In genomic region chr15:32636908-32637567, GRCh38 we compare ENCODE assay signal across 1 cellular context.
TF ChIP-seq lines count a peak whose summit lies in the region.

No MANE protein-coding gene starts in this region.

TF ChIP-seq in HepG2, 621 proteins besides CTCF, POLR2A, EP300 and RAD21:
- TF ChIP-seq AKNA (CRISPR knock-in tag; IDR thresholded peaks at IDR 0.05; ENCODE audit: borderline replicate concordance) (no peak), IRF1 (CRISPR knock-in tag; IDR thresholded peaks at IDR 0.05; ENCODE audit: low read depth) (no peak), THAP7 (CRISPR knock-in tag; IDR thresholded peaks at IDR 0.05) (no peak), KDM2A (CRISPR knock-in tag; IDR thresholded peaks at IDR 0.05; ENCODE audit: borderline replicate concordance, low read depth) (no peak), RCOR2 (CRISPR knock-in tag; IDR thresholded peaks at IDR 0.05) (no peak), ATF7-NPFF (CRISPR knock-in tag; IDR thresholded peaks at IDR 0.05; ENCODE audit: low read depth) (no peak), FIP1L1 (IDR thresholded peaks at IDR 0.05; ENCODE audit: borderline replicate concordance, insufficient read depth, low read depth, low read length) (no peak), ZNF607 (CRISPR knock-in tag; IDR thresholded peaks at IDR 0.05; ENCODE audit: borderline replicate concordance) (no peak), ZNF382 (CRISPR knock-in tag; IDR thresholded peaks at IDR 0.05; ENCODE audit: borderline replicate concordance) (no peak), ZNF746 (CRISPR knock-in tag; IDR thresholded peaks at IDR 0.05) (no peak), PBX3 (CRISPR knock-in tag; IDR thresholded peaks at IDR 0.05; ENCODE audit: borderline replicate concordance) (no peak), ZNF550 (CRISPR knock-in tag; IDR thresholded peaks at IDR 0.05; ENCODE audit: borderline replicate concordance) (no peak), U2AF2 (IDR thresholded peaks at IDR 0.05; ENCODE audit: low read depth, low read length) (no peak), HNRNPL (IDR thresholded peaks at IDR 0.05; ENCODE audit: low read depth, low read length) (no peak), PTBP1 (IDR thresholded peaks at IDR 0.05; ENCODE audit: low read depth, low read length, poor library complexity, severe bottlenecking) (no peak), GABPB1 (CRISPR knock-in tag; IDR thresholded peaks at IDR 0.05) (no peak)
- TF ChIP-seq, protein P1, sequence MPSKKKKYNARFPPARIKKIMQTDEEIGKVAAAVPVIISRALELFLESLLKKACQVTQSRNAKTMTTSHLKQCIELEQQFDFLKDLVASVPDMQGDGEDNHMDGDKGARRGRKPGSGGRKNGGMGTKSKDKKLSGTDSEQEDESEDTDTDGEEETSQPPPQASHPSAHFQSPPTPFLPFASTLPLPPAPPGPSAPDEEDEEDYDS (CRISPR knock-in tag; IDR thresholded peaks at IDR 0.05), result no peak
- TF ChIP-seq, protein P2, sequence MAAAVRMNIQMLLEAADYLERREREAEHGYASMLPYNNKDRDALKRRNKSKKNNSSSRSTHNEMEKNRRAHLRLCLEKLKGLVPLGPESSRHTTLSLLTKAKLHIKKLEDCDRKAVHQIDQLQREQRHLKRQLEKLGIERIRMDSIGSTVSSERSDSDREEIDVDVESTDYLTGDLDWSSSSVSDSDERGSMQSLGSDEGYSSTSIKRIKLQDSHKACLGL (CRISPR knock-in tag; IDR thresholded peaks at IDR 0.05), result no peak
- TF ChIP-seq, protein P3, sequence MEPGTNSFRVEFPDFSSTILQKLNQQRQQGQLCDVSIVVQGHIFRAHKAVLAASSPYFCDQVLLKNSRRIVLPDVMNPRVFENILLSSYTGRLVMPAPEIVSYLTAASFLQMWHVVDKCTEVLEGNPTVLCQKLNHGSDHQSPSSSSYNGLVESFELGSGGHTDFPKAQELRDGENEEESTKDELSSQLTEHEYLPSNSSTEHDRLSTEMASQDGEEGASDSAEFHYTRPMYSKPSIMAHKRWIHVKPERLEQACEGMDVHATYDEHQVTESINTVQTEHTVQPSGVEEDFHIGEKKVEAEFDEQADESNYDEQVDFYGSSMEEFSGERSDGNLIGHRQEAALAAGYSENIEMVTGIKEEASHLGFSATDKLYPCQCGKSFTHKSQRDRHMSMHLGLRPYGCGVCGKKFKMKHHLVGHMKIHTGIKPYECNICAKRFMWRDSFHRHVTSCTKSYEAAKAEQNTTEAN (CRISPR knock-in tag; conservative IDR thresholded peaks at IDR 0.05), result no peak
